In genomic region chr5:125891326-125891725, GRCh38 we compare ENCODE assay signal across 20 cellular contexts.
"Had no signal": no experiment of that assay in that cellular context is flagged by ENCODE, and none has a peak within 500 bp of the region (broad histone marks: within the 10 kb centered on the region; RNA-seq: fewer than 3 reads in every experiment).

No MANE protein-coding gene starts in this region.

- H3K36me3 Mint-ChIP-seq: activated CD8-positive, alpha-beta memory T cell treated with anti-CD3 and anti-CD28 coated beads, Interleukin-2, amount 10 ng/mL, durations not matched to agents 7 days and 5 days; activated naive CD8-positive, alpha-beta T cell treated with anti-CD3 and anti-CD28 coated beads for 36 hours had no signal

- H3K4me3 Mint-ChIP-seq: activated CD4-positive, alpha-beta memory T cell treated with anti-CD3 and anti-CD28 coated beads, Interleukin-2, amount 10 ng/mL, durations not matched to agents 7 days and 5 days; activated CD8-positive, alpha-beta memory T cell treated with anti-CD3 and anti-CD28 coated beads, Interleukin-2, amount 10 ng/mL, durations not matched to agents 7 days and 5 days; activated naive CD8-positive, alpha-beta T cell treated with anti-CD3 and anti-CD28 coated beads for 36 hours had no signal

- DNase-seq: activated CD4-positive, alpha-beta memory T cell treated with anti-CD3 and anti-CD28 coated beads, Interleukin-2, amount 10 ng/mL, durations not matched to agents 7 days and 5 days; activated CD4-positive, alpha-beta T cell treated with anti-CD3 and anti-CD28 coated beads for 48 hours; activated CD4-positive, CD25-positive, alpha-beta regulatory T cell; activated CD8-positive, alpha-beta memory T cell treated with anti-CD3 and anti-CD28 coated beads, Interleukin-2, amount 10 ng/mL, durations not matched to agents 7 days and 5 days; activated naive CD4-positive, alpha-beta T cell; activated naive CD8-positive, alpha-beta T cell treated with anti-CD3 and anti-CD28 coated beads for 36 hours; amniotic stem cell; central memory CD4-positive, alpha-beta T cell; hypothalamus; islet precursor cell; left lung; occipital lobe; stimulated activated CD4-positive, alpha-beta T cell treated with anti-CD3 and anti-CD28 coated beads, Interleukin-2, amount 100 ng/mL, for 24 hours; stimulated activated naive CD8-positive, alpha-beta T cell treated with anti-CD3 and anti-CD28 coated beads, Interleukin-15, Interleukin-2, amounts not matched to agents 100 U/mL and 50 U/mL, for 24 hours; substantia nigra; T-helper 1 cell; T-helper 9 cell; tibial artery had no signal

- ATAC-seq: activated CD8-positive, alpha-beta memory T cell treated with anti-CD3 and anti-CD28 coated beads, Interleukin-2, amount 10 ng/mL, durations not matched to agents 7 days and 5 days; left lung; stimulated activated naive CD8-positive, alpha-beta T cell treated with anti-CD3 and anti-CD28 coated beads, Interleukin-15, Interleukin-2, amounts not matched to agents 100 U/mL and 50 U/mL, for 24 hours had no signal

- H3K27ac ChIP-seq: coronary artery, left lung, tibial artery had no signal

- H3K9me3 Mint-ChIP-seq: activated naive CD8-positive, alpha-beta T cell treated with anti-CD3 and anti-CD28 coated beads for 36 hours had no signal

- H3K4me1 ChIP-seq: left lung had no signal

- H3K4me3 ChIP-seq: coronary artery, left lung, tibial artery had no signal

- H3K27ac Mint-ChIP-seq: activated CD4-positive, alpha-beta memory T cell treated with anti-CD3 and anti-CD28 coated beads, Interleukin-2, amount 10 ng/mL, durations not matched to agents 7 days and 5 days; activated CD8-positive, alpha-beta memory T cell treated with anti-CD3 and anti-CD28 coated beads, Interleukin-2, amount 10 ng/mL, durations not matched to agents 7 days and 5 days; activated naive CD8-positive, alpha-beta T cell treated with anti-CD3 and anti-CD28 coated beads for 36 hours; progenitor cell of endocrine pancreas had no signal

- H3K9me3 ChIP-seq: tibial artery had no signal

- H3K27me3 ChIP-seq: left lung, tibial artery had no signal

- H3K4me1 Mint-ChIP-seq: activated CD4-positive, alpha-beta memory T cell treated with anti-CD3 and anti-CD28 coated beads, Interleukin-2, amount 10 ng/mL, durations not matched to agents 7 days and 5 days; activated CD8-positive, alpha-beta memory T cell treated with anti-CD3 and anti-CD28 coated beads, Interleukin-2, amount 10 ng/mL, durations not matched to agents 7 days and 5 days; activated naive CD8-positive, alpha-beta T cell treated with anti-CD3 and anti-CD28 coated beads for 36 hours had no signal

- H3K36me3 ChIP-seq: left lung, tibial artery had no signal

- H3K27me3 Mint-ChIP-seq: activated CD4-positive, alpha-beta memory T cell treated with anti-CD3 and anti-CD28 coated beads, Interleukin-2, amount 10 ng/mL, durations not matched to agents 7 days and 5 days; activated CD8-positive, alpha-beta memory T cell treated with anti-CD3 and anti-CD28 coated beads, Interleukin-2, amount 10 ng/mL, durations not matched to agents 7 days and 5 days; activated naive CD8-positive, alpha-beta T cell treated with anti-CD3 and anti-CD28 coated beads for 36 hours; progenitor cell of endocrine pancreas had no signal
